ENCODE assay signal across 9 cellular contexts in genomic region chr21:20882462-20883415, GRCh38.
DNase-seq lines count a peak whose midpoint lies in the region; ATAC-seq and TF ChIP-seq lines count a peak whose summit lies in the region.
"Had no signal": no experiment of that assay in that cellular context is flagged by ENCODE, and none has a peak within 500 bp of the region (broad histone marks: within the 10 kb centered on the region; RNA-seq: fewer than 3 reads in every experiment).

No MANE protein-coding gene starts in this region.

- no peak for DNase-seq in AG04449 (ENCODE audit: low read depth, low spot score)
- DNase-seq in H9 = peak; percentile 39
- DNase-seq in NCI-H748 (lab: John Stamatoyannopoulos, UW; ENCODE audit: unreplicated experiment) = peak; percentile 55
- peak; percentile 2 for DNase-seq in cerebellum (ENCODE audit: low spot score)
- DNase-seq in medulla oblongata (ENCODE audit: extremely low spot score) = peak; percentile 69
- no peak for DNase-seq in effector CD8-positive, alpha-beta T cell (lab: John Stamatoyannopoulos, UW)

- no peaks in the 10 kb centered on the region for H3K9me3 Mint-ChIP-seq in H9
- H3K9me3 Mint-ChIP-seq: dendritic cell treated with granulocyte-macrophage colony-stimulating factor and Interleukin-4, amounts not matched to agents 40 ng/mL and 50 ng/mL, for 4 days had no signal

- no peak overlapping the region for H3K9ac ChIP-seq in H9 (ENCODE audit: extremely low read depth, insufficient read length, low read length)

- CTCF ChIA-PET in AG04449 (lab: Yijun Ruan, JAX) = no interaction called here

- no CpG with 5 or more reads among the region's 9 CpGs for WGBS in H9 (ENCODE audit: extremely low coverage, insufficient read length, low lambda C conversion rate)

- H3K79me1 ChIP-seq in H9 (ENCODE audit: insufficient read depth, low read depth, low read length, poor library complexity, severe bottlenecking) = no peaks in the 10 kb centered on the region

- no peaks in the 10 kb centered on the region for H3K9me3 ChIP-seq in H9 (ENCODE audit: control insufficient read depth, low read depth, low read length)

- no peak overlapping the region for H2BK15ac ChIP-seq in H9 (ENCODE audit: low read depth, low read length)

- no peaks in the 10 kb centered on the region for H3K27me3 Mint-ChIP-seq in H9 (ENCODE audit: low read depth)
- H3K27me3 Mint-ChIP-seq: dendritic cell treated with granulocyte-macrophage colony-stimulating factor and Interleukin-4, amounts not matched to agents 40 ng/mL and 50 ng/mL, for 4 days had no signal

- no peak overlapping the region for H3K18ac ChIP-seq in H9 (ENCODE audit: insufficient read length, low read depth, low read length)

- H3K14ac ChIP-seq in H9 (ENCODE audit: insufficient read depth, low read length) = no peak overlapping the region

- no peak overlapping the region for H4K91ac ChIP-seq in H9 (ENCODE audit: insufficient read length, low read depth, low read length)

- no peak overlapping the region for H3K27ac ChIP-seq in H9 (ENCODE audit: insufficient read length, low read depth, low read length)

- H3K36me3 Mint-ChIP-seq in H9 (ENCODE audit: insufficient read depth in 1 of 3, low read depth in 3 of 3) = no peaks in the 10 kb centered on the region

- no peak overlapping the region for H4K8ac ChIP-seq in H9 (replicated peaks; ENCODE audit: insufficient read length, low read depth, low read length)

- POLR2A ChIA-PET in AG04449 (lab: Yijun Ruan, JAX) = no interaction called here

- no peak overlapping the region for H3K23ac ChIP-seq in H9 (ENCODE audit: insufficient read length, low read depth, low read length)

- H3K4me2 ChIP-seq in H9 (ENCODE audit: insufficient read depth, insufficient read length, low read length) = no peak overlapping the region

- H2BK20ac ChIP-seq in H9 (ENCODE audit: low read depth, low read length, poor library complexity, severe bottlenecking) = no peak overlapping the region

- no peaks in the 10 kb centered on the region for H4K20me1 ChIP-seq in H9 (ENCODE audit: control insufficient read depth, insufficient read depth, insufficient read length)

- H3K4me3 Mint-ChIP-seq in H9 = no peak overlapping the region
- H3K4me3 Mint-ChIP-seq: dendritic cell treated with granulocyte-macrophage colony-stimulating factor and Interleukin-4, amounts not matched to agents 40 ng/mL and 50 ng/mL, for 4 days had no signal

- no peak overlapping the region for H2BK5ac ChIP-seq in H9 (ENCODE audit: insufficient read length, low read length)

- H2AFZ ChIP-seq in H9 (ENCODE audit: low read length) = no peak overlapping the region

- H3K4me1 Mint-ChIP-seq in H9 = peaks cover 3 to 12% of the 10 kb centered on the region in 2 experiments

- H3K4me1 ChIP-seq in H9 (ENCODE audit: insufficient read depth, low read length) = no peaks in the 10 kb centered on the region

- ATAC-seq in GM21576 (IDR thresholded peaks at IDR 0.05; ENCODE audit: unreplicated experiment) = no peak
- ATAC-seq in GM19397 (IDR thresholded peaks at IDR 0.05; ENCODE audit: unreplicated experiment) = no peak

- no peak overlapping the region for H2AK5ac ChIP-seq in H9 (ENCODE audit: insufficient read length, low read length)

- TF ChIP-seq CTCF in AG04449 (IDR thresholded peaks at IDR 0.05; ENCODE audit: insufficient read depth, low read length, missing control alignments) (peak; percentile 28), H9 (conservative IDR thresholded peaks at IDR 0.05) (peak; percentile 83)

- no peak overlapping the region for H2BK12ac ChIP-seq in H9 (ENCODE audit: insufficient read length, low read depth, low read length)

- H2BK120ac ChIP-seq in H9 (ENCODE audit: low read depth, low read length, poor library complexity, severe bottlenecking) = no peak overlapping the region

- H4K5ac ChIP-seq in H9 (ENCODE audit: insufficient read length, low read depth, low read length) = no peak overlapping the region

- no peak overlapping the region for H3T11ph ChIP-seq in H9 (ENCODE audit: low read length)

- H3K4me3 ChIP-seq in AG04449 (ENCODE audit: low read depth, low read length) = no peak overlapping the region

- H3K23me2 ChIP-seq in H9 (ENCODE audit: insufficient read length, low read depth, low read length, poor library complexity, severe bottlenecking) = no peaks in the 10 kb centered on the region

- peak overlapping the region in 1 of 3 experiments; percentile 21; a peak in 1 of 7 replicates for H3K27ac Mint-ChIP-seq in H9
- H3K27ac Mint-ChIP-seq: dendritic cell treated with granulocyte-macrophage colony-stimulating factor and Interleukin-4, amounts not matched to agents 40 ng/mL and 50 ng/mL, for 4 days had no signal

- H3K4ac ChIP-seq in H9 (ENCODE audit: low read depth, low read length) = no peak overlapping the region

- no peaks in the 10 kb centered on the region for H3K79me2 ChIP-seq in H9 (ENCODE audit: insufficient read depth, low read length)

- H3K27me3 ChIP-seq in H9 (ENCODE audit: insufficient read depth, low read length) = no peaks in the 10 kb centered on the region

- no peak overlapping the region for H3K56ac ChIP-seq in H9 (ENCODE audit: insufficient read length, low read depth, low read length)

Comparison
In these comparisons a context has a peak if more than half of its experiments do, and no peak if none do; other contexts are left out.
1. DNase-seq: peak in H9 (single experiment), NCI-H748 (single experiment), cerebellum (single experiment) and medulla oblongata (single experiment); none in AG04449 (single experiment) and effector CD8-positive, alpha-beta T cell (single experiment).